ENCODE assay signal across 8 cellular contexts in the genomic region with DNA sequence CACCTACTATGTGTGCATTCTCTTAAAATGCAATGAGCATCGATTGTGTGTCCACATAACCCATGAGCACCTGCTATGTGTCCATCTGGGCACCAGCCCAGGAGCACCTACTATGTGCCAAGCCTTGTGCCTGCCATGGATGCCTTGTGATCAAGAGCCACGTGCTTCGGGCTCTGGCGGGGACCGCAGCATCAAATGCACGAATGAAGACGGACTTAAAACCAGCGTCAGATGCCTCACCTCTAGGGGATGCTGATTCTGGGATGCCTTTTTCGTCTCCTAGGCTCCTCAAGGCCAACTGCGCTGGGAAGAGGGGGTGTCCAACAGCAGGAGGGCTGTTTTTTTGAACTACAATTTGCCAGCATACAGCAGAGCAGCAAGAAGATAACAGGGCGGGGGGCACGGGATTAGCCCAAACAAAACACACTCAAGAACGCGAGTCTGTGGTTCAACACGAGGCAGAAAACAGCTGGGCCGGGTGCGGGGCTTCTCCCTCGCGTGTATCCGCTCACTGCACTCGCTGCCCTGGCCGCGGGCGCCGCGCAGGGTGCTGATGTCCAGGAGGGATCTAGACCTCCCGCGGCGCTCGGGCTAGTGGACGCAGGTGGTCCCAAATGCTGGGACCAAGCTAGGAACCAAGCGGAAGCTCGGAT. TPM values are rescaled to one million over a fixed set of nuclear protein-coding genes. Genes with fewer than 3 reads are reported as not detected.
DNase-seq lines count a peak whose midpoint lies in the region; ATAC-seq and TF ChIP-seq lines count a peak whose summit lies in the region.

No MANE protein-coding gene starts in this region.

- H3K36me3 ChIP-seq in PC-3 (ENCODE audit: low read depth, low read length) (no peaks in the 10 kb centered on the region), right lobe of liver (no peaks in the 10 kb centered on the region), transverse colon (no peaks in the 10 kb centered on the region)

- DNase-seq in activated CD4-positive, alpha-beta T cell treated with anti-CD3 and anti-CD28 coated beads for 36 hours: peak; percentile 49
- DNase-seq in activated CD4-positive, alpha-beta T cell treated with anti-CD3 and anti-CD28 coated beads for 1 hour: no peak
- DNase-seq in PC-3 (peak; percentile 39), MCF 10A (ENCODE audit: unreplicated experiment) (no peak), right lobe of liver (no peak), transverse colon (no peak)

- H3K4me2 ChIP-seq in PC-3 (ENCODE audit: low read length): peak overlapping the region; percentile 90

- peaks cover 15% of the 10 kb centered on the region for H3K4me1 ChIP-seq in PC-3 (ENCODE audit: insufficient read depth, low read length)
- H3K4me1 ChIP-seq in right lobe of liver: peaks cover 0 to 35% (median 7%) of the 10 kb centered on the region in 4 donors
- H3K4me1 ChIP-seq in transverse colon: peaks cover 30 to 48% (median 40%) of the 10 kb centered on the region in 4 donors

- peaks cover 13% of the 10 kb centered on the region for H3K27me3 Mint-ChIP-seq in activated CD4-positive, alpha-beta T cell treated with anti-CD3 and anti-CD28 coated beads for 36 hours
- no peaks in the 10 kb centered on the region for H3K27me3 Mint-ChIP-seq in MCF 10A (ENCODE audit: insufficient read depth, unreplicated experiment)

- peak; percentile 26 for ATAC-seq in activated CD4-positive, alpha-beta T cell treated with anti-CD3 and anti-CD28 coated beads for 36 hours
- ATAC-seq in PC-3 (peak; percentile 9), right lobe of liver (no peak), HG02798 (IDR thresholded peaks at IDR 0.05; ENCODE audit: poor library complexity, unreplicated experiment) (no peak), GM21528 (IDR thresholded peaks at IDR 0.05; ENCODE audit: low FRiP score, unreplicated experiment) (no peak)

- WGBS in right lobe of liver (ENCODE audit: insufficient coverage, low coverage, low lambda C conversion rate, missing lambda C conversion rate): 6% methylated on average over 9 of the region's 33 CpGs
- WGBS in transverse colon (ENCODE audit: low coverage in 1 of 2), 2 donors: 3% methylated on average over 32 of the region's 33 CpGs; no CpG with 5 or more reads in 1 of the 2 donors

- H3K4me3 ChIP-seq in PC-3 (ENCODE audit: low read length): peak overlapping the region; percentile 69
- peak overlapping the region; percentile 31 to 56 (median 49) for H3K4me3 ChIP-seq in right lobe of liver
- peak overlapping the region; percentile 40 to 66 (median 47) for H3K4me3 ChIP-seq in transverse colon

- H3K27me3 ChIP-seq in PC-3 (ENCODE audit: low read length): no peaks in the 10 kb centered on the region
- H3K27me3 ChIP-seq in right lobe of liver: no peaks in the 10 kb centered on the region
- peaks cover 45% of the 10 kb centered on the region for H3K27me3 ChIP-seq in transverse colon

- H2AFZ ChIP-seq in PC-3 (ENCODE audit: low read length): peak overlapping the region; percentile 83

- H3K9me3 ChIP-seq in PC-3 (ENCODE audit: low read length): no peaks in the 10 kb centered on the region
- no peaks in the 10 kb centered on the region for H3K9me3 ChIP-seq in right lobe of liver
- H3K9me3 ChIP-seq in transverse colon: no peaks in the 10 kb centered on the region

- H3K9me2 ChIP-seq in PC-3 (replicated peaks; ENCODE audit: low read length): no peaks in the 10 kb centered on the region

- in situ Hi-C loops in transverse colon (cut with MboI; ENCODE audit: low pct_ligation_motif_present in 1 of 4, low pct_unique_long_range_greater_than_20kb in 1 of 4, low sequenced_read_pairs in 3 of 4): no loop called here

- H3K27ac ChIP-seq in PC-3 (ENCODE audit: low read length) (no peak overlapping the region), right lobe of liver (peak overlapping the region; percentile 43 to 47 (median 45)), transverse colon (peak overlapping the region; percentile 88 to 97 (median 89))

- peak overlapping the region; percentile 27 for H3K9ac ChIP-seq in PC-3 (ENCODE audit: low read length)

- peak overlapping the region; percentile 81 for H3K27ac Mint-ChIP-seq in activated CD4-positive, alpha-beta T cell treated with anti-CD3 and anti-CD28 coated beads for 36 hours
- H3K27ac Mint-ChIP-seq in MCF 10A (ENCODE audit: low read depth, unreplicated experiment): no peak overlapping the region

- no peak for TF ChIP-seq EP300 in transverse colon (IDR thresholded peaks at IDR 0.05; ENCODE audit: low read depth)

- H3K79me2 ChIP-seq in PC-3 (ENCODE audit: low read length): peaks cover 34% of the 10 kb centered on the region

- no peaks in the 10 kb centered on the region for H3F3A ChIP-seq in PC-3 (ENCODE audit: low read length, unreplicated experiment)

- POLR2A ChIA-PET in activated CD4-positive, alpha-beta T cell treated with anti-CD3 and anti-CD28 coated beads for 36 hours (lab: Charles Lee): interaction anchor here (0.7 kb wide), 1 partner anchor 43 kb away, joined by 3 read pairs; no protein-coding TSS in a partner anchor
- POLR2A ChIA-PET in PC-3 (lab: Charles Lee; ENCODE audit: unreplicated experiment) (interaction anchor here (0.5 kb wide), 1 partner anchor 41 kb away, joined by 3 read pairs; no protein-coding TSS in a partner anchor), MCF 10A (lab: Yijun Ruan, JAX) (interaction anchor here (0.7 to 1.3 kb wide), 4 partner anchors 15 to 43 kb away, joined by 3 read pairs; no protein-coding TSS in a partner anchor)

- TF ChIP-seq POLR2A in right lobe of liver (IDR thresholded peaks at IDR 0.05) (no peak), transverse colon (IDR thresholded peaks at IDR 0.05) (no peak)

- TF ChIP-seq CTCF in PC-3 (conservative IDR thresholded peaks at IDR 0.05; ENCODE audit: low read depth, low read length) (no peak; the same call in 1 of the 2 replicates), MCF 10A (IDR thresholded peaks at IDR 0.05; ENCODE audit: unreplicated experiment) (no peak), right lobe of liver (IDR thresholded peaks at IDR 0.05) (no peak), transverse colon (IDR thresholded peaks at IDR 0.05) (peak in 1 of 5 experiments; percentile 5)

- H3K4me3 Mint-ChIP-seq in activated CD4-positive, alpha-beta T cell treated with anti-CD3 and anti-CD28 coated beads for 36 hours: peak overlapping the region; percentile 71
- H3K4me3 Mint-ChIP-seq in MCF 10A (ENCODE audit: unreplicated experiment): peak overlapping the region; percentile 68

- H3K36me3 Mint-ChIP-seq in activated CD4-positive, alpha-beta T cell treated with anti-CD3 and anti-CD28 coated beads for 36 hours (ENCODE audit: low read depth): no peaks in the 10 kb centered on the region
- H3K36me3 Mint-ChIP-seq in MCF 10A (ENCODE audit: insufficient read depth, unreplicated experiment): peaks cover 9% of the 10 kb centered on the region

- intact Hi-C loops in activated CD4-positive, alpha-beta T cell treated with anti-CD3 and anti-CD28 coated beads for 36 hours (cut with DNase I, micrococcal nuclease): loop anchor here in 1 of 2 experiments (1.0 kb wide), 1 partner anchor 7 kb away; no protein-coding TSS in a partner anchor
- intact Hi-C loops in PC-3 (cut with micrococcal nuclease) (loop anchor here (5.0 kb wide), 1 partner anchor 42 kb away; a partner anchor contains a TSS), MCF 10A (cut with micrococcal nuclease) (no loop called here), right lobe of liver (cut with DNase I) (no loop called here), transverse colon (cut with DNase I; ENCODE audit: low total_unique reads) (no loop called here)

- CTCF ChIA-PET in activated CD4-positive, alpha-beta T cell treated with anti-CD3 and anti-CD28 coated beads for 36 hours (lab: Charles Lee): interaction anchor here (0.7 to 1.3 kb wide), 2 partner anchors 61 to 141 kb away, joined by 3 to 5 read pairs; no protein-coding TSS in a partner anchor
- CTCF ChIA-PET in PC-3 (lab: Charles Lee) (interaction anchor here (1.7 kb wide), 1 partner anchor 24 kb away, joined by 6 read pairs; no protein-coding TSS in a partner anchor), MCF 10A (lab: Yijun Ruan, JAX) (interaction anchor here (0.6 kb wide), 1 partner anchor 16 kb away, joined by 4 read pairs; no protein-coding TSS in a partner anchor)

- H3K9me3 Mint-ChIP-seq in activated CD4-positive, alpha-beta T cell treated with anti-CD3 and anti-CD28 coated beads for 36 hours (ENCODE audit: low read depth): no peaks in the 10 kb centered on the region
- H3K9me3 Mint-ChIP-seq in MCF 10A (ENCODE audit: unreplicated experiment): no peaks in the 10 kb centered on the region

- no peaks in the 10 kb centered on the region for H4K20me1 ChIP-seq in PC-3 (ENCODE audit: low read length)

- peaks cover 11% of the 10 kb centered on the region for H3K4me1 Mint-ChIP-seq in activated CD4-positive, alpha-beta T cell treated with anti-CD3 and anti-CD28 coated beads for 36 hours
- peaks cover 6% of the 10 kb centered on the region for H3K4me1 Mint-ChIP-seq in MCF 10A (ENCODE audit: insufficient read depth, unreplicated experiment)

- BruUV-seq in PC-3 (replicated peaks; lab: Mats Ljungman, UMichigan) (TSS peak; percentile 60), MCF 10A (replicated peaks; lab: Mats Ljungman, UMichigan) (no TSS peak)

RNA-seq across cellular contexts. Expression of a gene that starts 1.2 kb away (rescaled TPM):
- total RNA-seq in activated CD4-positive, alpha-beta T cell treated with anti-CD3 and anti-CD28 coated beads for 36 hours: under 1 TPM; 0.27 to 0.30 TPM
- total RNA-seq in PC-3 (2014; rRNA removed) (2.1 and 5.9 TPM in 2 replicates), MCF 10A (2022) (14.7 and 15.8 TPM in 2 replicates), right lobe of liver (1 to 10 TPM in 5 of 6 experiments, under 1 TPM in 1; 0.79 to 2.6 (median 1.4) TPM), transverse colon (1 to 10 TPM in 3 of 4 donors, under 1 TPM in 1; 0.68 to 5.0 (median 1.8) TPM)

RNA-seq across cellular contexts. Expression of a gene that starts 36.5 kb away (rescaled TPM):
- 10 to 100 TPM; 62.8 to 67.8 TPM for total RNA-seq in activated CD4-positive, alpha-beta T cell treated with anti-CD3 and anti-CD28 coated beads for 36 hours
- total RNA-seq in PC-3 (2014; rRNA removed) (91.2 and 95.5 TPM in 2 replicates), MCF 10A (2022) (71.8 and 117 TPM in 2 replicates), right lobe of liver (10 to 100 TPM; 27.9 to 45.9 (median 32.8) TPM), transverse colon (10 to 100 TPM; 26.5 to 40.5 (median 29.2) TPM)

RNA-seq across cellular contexts. Expression of a gene that starts 41.8 kb away (rescaled TPM):
- total RNA-seq in activated CD4-positive, alpha-beta T cell treated with anti-CD3 and anti-CD28 coated beads for 36 hours: 10 to 100 TPM; 31.0 to 42.4 TPM
- total RNA-seq in PC-3 (2014; rRNA removed) (35.7 and 38.1 TPM in 2 replicates), MCF 10A (2022) (15.5 and 23.9 TPM in 2 replicates), right lobe of liver (1 to 10 TPM; 2.6 to 5.8 (median 3.7) TPM), transverse colon (1 to 10 TPM; 4.6 to 8.4 (median 6.3) TPM)

RNA-seq across cellular contexts. Expression of a gene that starts 57.0 kb away (rescaled TPM):
- not detected for total RNA-seq in activated CD4-positive, alpha-beta T cell treated with anti-CD3 and anti-CD28 coated beads for 36 hours
- total RNA-seq in PC-3 (2014; rRNA removed) (12.2 and 13.6 TPM in 2 replicates), MCF 10A (2022) (4.0 and 7.1 TPM in 2 replicates), right lobe of liver (10 to 100 TPM; 13.5 to 22.9 (median 16.8) TPM), transverse colon (10 to 100 TPM in 2 of 4 donors, 1 to 10 TPM in 2; 3.4 to 18.7 (median 9.0) TPM)

Comparison
In these comparisons a context has a peak if more than half of its experiments do, and no peak if none do; other contexts are left out.
1. DNase-seq: peak in activated CD4-positive, alpha-beta T cell treated with anti-CD3 and anti-CD28 coated beads for 36 hours (single experiment) and PC-3 (single experiment); none in activated CD4-positive, alpha-beta T cell treated with anti-CD3 and anti-CD28 coated beads for 1 hour (single experiment), MCF 10A (single experiment), right lobe of liver (0 of 3) and transverse colon (single experiment).
2. ATAC-seq: peak in activated CD4-positive, alpha-beta T cell treated with anti-CD3 and anti-CD28 coated beads for 36 hours (single experiment) and PC-3 (single experiment); none in right lobe of liver (0 of 4), HG02798 (single experiment) and GM21528 (single experiment).
3. Peak in every context shown above with its lines, with median percentiles within 50 percentile points of each other: H3K4me3 ChIP-seq.